In the genomic region with DNA sequence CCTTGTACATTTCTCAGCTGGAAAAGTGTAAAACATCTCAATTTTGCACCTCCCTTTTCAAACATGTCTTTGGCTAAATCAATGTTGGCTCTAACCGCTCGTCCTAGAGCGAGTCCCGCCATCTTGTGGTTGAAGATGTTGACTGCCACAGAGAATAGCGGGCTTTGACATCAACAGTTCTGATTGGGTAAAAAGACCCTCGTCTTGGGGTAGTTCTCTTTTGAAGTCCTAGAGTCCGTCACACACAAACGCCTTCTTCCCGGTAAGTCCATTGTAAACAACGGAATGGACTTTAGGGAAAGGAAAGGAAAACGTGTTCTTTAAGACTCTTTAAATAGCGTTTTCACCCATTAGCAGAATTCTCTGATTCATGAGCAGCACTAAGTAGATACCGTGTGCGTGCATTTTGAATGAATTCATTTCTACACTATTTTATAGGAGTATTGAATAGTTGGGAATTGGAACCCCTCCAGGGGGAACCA, we compare ENCODE assay signal across 8 cellular contexts.
DNase-seq lines count a peak whose midpoint lies in the region; ATAC-seq, FAIRE-seq and TF ChIP-seq lines count a peak whose summit lies in the region.

No MANE protein-coding gene starts in this region.

- DNase-seq in NCI-H2107 treated with DMSO at 0.1 percent for 48 hours (lab: John Stamatoyannopoulos, UW; ENCODE audit: unreplicated experiment) = peak; percentile 17
- no peak for DNase-seq in NCI-H2107 (lab: John Stamatoyannopoulos, UW)
- peak; percentile 61 for DNase-seq in MV-4-11 (lab: John Stamatoyannopoulos, UW)
- DNase-seq in coronary artery (ENCODE audit: low spot score) = no peak
- peak; percentile 58 for DNase-seq in stimulated activated CD4-positive, alpha-beta T cell treated with anti-CD3 and anti-CD28 coated beads, Interleukin-15, amount 100 ng/mL, for 24 hours

- H3K27ac ChIP-seq in coronary artery (peak overlapping the region; percentile 54 to 83), layer of hippocampus (ENCODE audit: low read depth, low read length) (peak overlapping the region; percentile 16)

- peak overlapping the region; percentile 93 for H3K4me3 ChIP-seq in coronary artery

- peak; percentile 65 for ATAC-seq in HG02588 (IDR thresholded peaks at IDR 0.05; ENCODE audit: unreplicated experiment)

- peak; percentile 82 for FAIRE-seq in TTC549 (lab: Jason Lieb, UNC)

- no peak for TF ChIP-seq CTCF in coronary artery (IDR thresholded peaks at IDR 0.05)

- no peaks in the 10 kb centered on the region for H3K27me3 ChIP-seq in layer of hippocampus (ENCODE audit: control insufficient read depth, insufficient read depth, low read length)

Comparison
In these comparisons a context has a peak if more than half of its experiments do, and no peak if none do; other contexts are left out.
1. DNase-seq: peak in NCI-H2107 treated with DMSO at 0.1 percent for 48 hours (single experiment), MV-4-11 (single experiment) and stimulated activated CD4-positive, alpha-beta T cell treated with anti-CD3 and anti-CD28 coated beads, Interleukin-15, amount 100 ng/mL, for 24 hours (single experiment); none in NCI-H2107 (single experiment) and coronary artery (single experiment).